8 cellular contexts compared by ENCODE assay signal in genomic region chr19:10567696-10568443, GRCh38. TPM values are rescaled to one million over a fixed set of nuclear protein-coding genes. Genes with fewer than 3 reads are reported as not detected.
A peak's percentile ranks its signal among the peaks of the same experiment; 100 is the strongest.
DNase-seq lines count a peak whose midpoint lies in the region; ATAC-seq and TF ChIP-seq lines count a peak whose summit lies in the region.

No MANE protein-coding gene starts in this region.

- DNase-seq in NCI-H510A treated with DMSO at 0.1 percent for 48 hours (lab: John Stamatoyannopoulos, UW), result peak; percentile 32
- no peak for DNase-seq in NCI-H510A (lab: John Stamatoyannopoulos, UW)
- peak in 1 of 3 donors; percentile 53 for DNase-seq in right cardiac atrium
- peak in 1 of 2 donors; percentile 58 for DNase-seq in stimulated activated effector memory CD8-positive, alpha-beta T cell treated with anti-CD3 and anti-CD28 coated beads, Interleukin-12 subunit alpha, Interleukin-12 subunit beta, amount 100 ng/mL, for 72 hours (ENCODE audit: low spot score in 2 of 2)
- DNase-seq in ecto neural progenitor cell (ENCODE audit: low spot score), result no peak

- no peaks in the 10 kb centered on the region for H3K27me3 ChIP-seq in right cardiac atrium (ENCODE audit: control insufficient read depth, insufficient read depth)

- H3K27ac ChIP-seq in VCaP (peak overlapping the region; percentile 51), right cardiac atrium (ENCODE audit: low read length) (no peak overlapping the region)

- peak overlapping the region; percentile 98 for H3K4me3 Mint-ChIP-seq in stimulated activated effector memory CD8-positive, alpha-beta T cell treated with anti-CD3 and anti-CD28 coated beads, Interleukin-12 subunit alpha, Interleukin-12 subunit beta, amount 100 ng/mL, for 72 hours

- H3K4me1 ChIP-seq in right cardiac atrium (ENCODE audit: control insufficient read depth, insufficient read depth, low read length), result no peaks in the 10 kb centered on the region

- no peak for TF ChIP-seq CTCF in VCaP (conservative IDR thresholded peaks at IDR 0.05)

- H3K9me3 ChIP-seq in right cardiac atrium (ENCODE audit: control insufficient read depth, low read length), result no peaks in the 10 kb centered on the region

- ATAC-seq in right cardiac atrium, result no peak
- no peak for ATAC-seq in stimulated activated effector memory CD8-positive, alpha-beta T cell treated with anti-CD3 and anti-CD28 coated beads, Interleukin-12 subunit alpha, Interleukin-12 subunit beta, amount 100 ng/mL, for 72 hours
- ATAC-seq in GM21529 (IDR thresholded peaks at IDR 0.05; ENCODE audit: unreplicated experiment), result no peak
- no peak for ATAC-seq in GM19328 (IDR thresholded peaks at IDR 0.05; ENCODE audit: unreplicated experiment)

- peaks cover 62% of the 10 kb centered on the region for H3K4me1 Mint-ChIP-seq in stimulated activated effector memory CD8-positive, alpha-beta T cell treated with anti-CD3 and anti-CD28 coated beads, Interleukin-12 subunit alpha, Interleukin-12 subunit beta, amount 100 ng/mL, for 72 hours

- no peaks in the 10 kb centered on the region for H3K9me3 Mint-ChIP-seq in stimulated activated effector memory CD8-positive, alpha-beta T cell treated with anti-CD3 and anti-CD28 coated beads, Interleukin-12 subunit alpha, Interleukin-12 subunit beta, amount 100 ng/mL, for 72 hours

- intact Hi-C loops in right cardiac atrium (cut with DNase I), result loop anchor here in 1 of 4 donors (10.0 kb wide), 1 partner anchor 63 kb away; the partner anchor contains the start of gene KEAP1

- H3K27ac Mint-ChIP-seq in stimulated activated effector memory CD8-positive, alpha-beta T cell treated with anti-CD3 and anti-CD28 coated beads, Interleukin-12 subunit alpha, Interleukin-12 subunit beta, amount 100 ng/mL, for 72 hours, result peak overlapping the region; percentile 93

- H3K4me3 ChIP-seq in right cardiac atrium (ENCODE audit: low read length), result peak overlapping the region; percentile 74

- peaks cover 66% of the 10 kb centered on the region for H3K36me3 Mint-ChIP-seq in stimulated activated effector memory CD8-positive, alpha-beta T cell treated with anti-CD3 and anti-CD28 coated beads, Interleukin-12 subunit alpha, Interleukin-12 subunit beta, amount 100 ng/mL, for 72 hours

- WGBS in right cardiac atrium, result 17% methylated on average over 14 of the region's 14 CpGs

RNA-seq across cellular contexts. Expression of gene CDKN2D, which starts 0.9 kb away (rescaled TPM):
- total RNA-seq in right cardiac atrium, result 1 to 10 TPM; 6.1 to 7.6 (median 7.0) TPM
- 9.4 TPM for polyA plus RNA-seq in right cardiac atrium

RNA-seq across cellular contexts. Expression of gene KRI1, which starts 2.1 kb away (rescaled TPM):
- 10 to 100 TPM; 10.5 to 13.0 (median 12.1) TPM for total RNA-seq in right cardiac atrium
- polyA plus RNA-seq in right cardiac atrium, result 9.3 TPM

RNA-seq across cellular contexts. Expression of gene AP1M2, which starts 19.2 kb away (rescaled TPM):
- not detected for total RNA-seq in right cardiac atrium
- polyA plus RNA-seq in right cardiac atrium, result 0.09 TPM

RNA-seq across cellular contexts. Expression of gene ATG4D, which starts 24.2 kb away (rescaled TPM):
- 10 to 100 TPM; 45.1 to 54.0 (median 48.9) TPM for total RNA-seq in right cardiac atrium
- polyA plus RNA-seq in right cardiac atrium, result 48.0 TPM

RNA-seq across cellular contexts. Expression of gene S1PR5, which starts 50.6 kb away (rescaled TPM):
- total RNA-seq in right cardiac atrium, result under 1 TPM in 3 of 4 donors, not detected in 1; 0.15 to 0.31 (median 0.19) TPM
- 0.16 TPM for polyA plus RNA-seq in right cardiac atrium
